18 cellular contexts compared by ENCODE assay signal in the genomic region with DNA sequence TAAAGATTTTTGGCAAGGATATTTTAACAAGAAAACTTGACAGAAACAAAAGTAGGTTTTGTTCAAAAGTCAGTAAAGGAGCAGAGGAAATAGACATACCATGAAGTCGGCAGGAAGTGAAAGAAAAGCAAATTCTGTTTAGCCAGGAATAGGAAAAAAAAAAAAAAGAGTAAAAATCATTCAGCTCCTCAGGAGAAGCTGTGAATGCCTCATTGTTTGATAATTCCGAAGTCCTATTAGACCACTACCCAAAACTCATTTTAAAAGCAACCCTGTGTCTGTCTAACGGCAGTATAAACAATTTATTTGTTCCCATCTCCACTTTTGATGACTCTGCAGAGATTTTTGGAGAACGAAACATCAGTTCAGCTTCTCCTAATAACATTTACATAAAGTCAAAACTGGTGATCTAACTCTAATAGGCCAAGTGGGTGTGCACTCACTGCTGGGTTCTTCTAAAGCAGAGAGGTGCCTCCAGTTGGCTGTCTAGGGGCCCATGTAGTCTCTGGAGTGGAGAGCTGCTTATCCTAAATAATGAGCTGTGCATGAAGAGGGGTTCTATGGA. TPM values are rescaled to one million over a fixed set of nuclear protein-coding genes. Genes with fewer than 3 reads are reported as not detected.
DNase-seq lines count a peak whose midpoint lies in the region; ATAC-seq and TF ChIP-seq lines count a peak whose summit lies in the region.
"Had no signal": no experiment of that assay in that cellular context is flagged by ENCODE, and none has a peak within 500 bp of the region (broad histone marks: within the 10 kb centered on the region; RNA-seq: fewer than 3 reads in every experiment).

No MANE protein-coding gene starts in this region.

- H3K27me3 Mint-ChIP-seq in activated naive CD4-positive, alpha-beta T cell treated with anti-CD3 and anti-CD28 coated beads, Interleukin-2, amount 10 ng/mL, durations not matched to agents 7 days and 5 days = no peaks in the 10 kb centered on the region

- H3K4me3 ChIP-seq in AG04450 (ENCODE audit: low read depth, low read length) (peak overlapping the region; percentile 11; the same call in 1 of the 2 replicates), SK-N-MC (peak overlapping the region; percentile 22; the same call in 1 of the 2 replicates), psoas muscle (peak overlapping the region; percentile 9)
- H3K4me3 ChIP-seq: GM12878, left lung had no signal

- no peak for TF ChIP-seq CTCF in AG04450 (IDR thresholded peaks at IDR 0.05; ENCODE audit: low read depth, low read length)
- TF ChIP-seq CTCF in psoas muscle (IDR thresholded peaks at IDR 0.05) = no peak

- peaks cover 6% of the 10 kb centered on the region for H3K9me3 ChIP-seq in AG04450 (ENCODE audit: control insufficient read depth, insufficient read depth, low read length)
- no peaks in the 10 kb centered on the region for H3K9me3 ChIP-seq in SK-N-MC (ENCODE audit: low read depth, low read length)
- H3K9me3 ChIP-seq in psoas muscle = no peaks in the 10 kb centered on the region
- H3K9me3 ChIP-seq: Caco-2, left lung had no signal

- 18 to 47% (median 30%) methylated on average over 4 of the region's 4 CpGs for WGBS in psoas muscle, 3 donors

- H3K36me3 ChIP-seq in SK-N-MC (ENCODE audit: insufficient read depth, low read length) (no peaks in the 10 kb centered on the region), psoas muscle (ENCODE audit: insufficient read depth in 1 of 2, low read depth in 1 of 2) (no peaks in the 10 kb centered on the region)
- H3K36me3 ChIP-seq: left lung had no signal

- no peak overlapping the region for H3K4me3 Mint-ChIP-seq in activated naive CD4-positive, alpha-beta T cell treated with anti-CD3 and anti-CD28 coated beads, Interleukin-2, amount 10 ng/mL, durations not matched to agents 7 days and 5 days
- H3K4me3 Mint-ChIP-seq: nephron progenitor cell, T-cell had no signal

- no peak for ATAC-seq in psoas muscle
- ATAC-seq in GM21576 (IDR thresholded peaks at IDR 0.05; ENCODE audit: unreplicated experiment) = no peak
- ATAC-seq: GM12878, left lung, T-cell had no signal

- no peak for DNase-seq in AG04450 (ENCODE audit: low read depth, low spot score)
- DNase-seq in SK-N-MC (ENCODE audit: low read depth, low spot score) = no peak
- peak; percentile 35 for DNase-seq in fibroblast of peridontal ligament (ENCODE audit: extremely low read depth)
- no peak for DNase-seq in psoas muscle
- DNase-seq in activated CD4-positive, alpha-beta T cell treated with anti-CD3 and anti-CD28 coated beads for 4 hours = no peak
- DNase-seq in activated naive CD4-positive, alpha-beta T cell treated with anti-CD3 and anti-CD28 coated beads, Interleukin-2, amount 10 ng/mL, durations not matched to agents 7 days and 5 days = no peak
- no peak for DNase-seq in activated CD4-positive, alpha-beta T cell treated with anti-CD3 and anti-CD28 coated beads, Interleukin-2, amount 50 U/mL, for 4 hours
- DNase-seq: activated effector memory CD4-positive, alpha-beta T cell treated with anti-CD3 and anti-CD28 coated beads, Interleukin-2, amount 50 U/mL, for 16 hours; anterior cingulate cortex; Caco-2; dermis blood vessel endothelial cell; left lung; nephron progenitor cell; T-cell had no signal

- H3K36me3 Mint-ChIP-seq in activated naive CD4-positive, alpha-beta T cell treated with anti-CD3 and anti-CD28 coated beads, Interleukin-2, amount 10 ng/mL, durations not matched to agents 7 days and 5 days = no peaks in the 10 kb centered on the region
- H3K36me3 Mint-ChIP-seq: T-cell had no signal

- CTCF ChIA-PET in AG04450 (lab: Charles Lee) = interaction anchor here (0.6 to 1.1 kb wide), 2 partner anchors 38 to 197 kb away, joined by 6 read pairs; no protein-coding TSS in a partner anchor
- CTCF ChIA-PET in activated naive CD4-positive, alpha-beta T cell treated with anti-CD3 and anti-CD28 coated beads, Interleukin-2, amount 10 ng/mL, durations not matched to agents 7 days and 5 days (lab: Charles Lee) = no interaction called here

- POLR2A ChIA-PET in AG04450 (lab: Yijun Ruan, JAX) = interaction anchor here (0.6 to 2.0 kb wide), 4 partner anchors 9 to 196 kb away, joined by 3 to 9 read pairs (median 4); no protein-coding TSS in a partner anchor

- H3K27me3 ChIP-seq in AG04450 (ENCODE audit: control insufficient read depth, insufficient read depth, low read length) (no peaks in the 10 kb centered on the region), psoas muscle (ENCODE audit: insufficient read depth in 3 of 3, low read length in 2 of 3) (no peaks in the 10 kb centered on the region)
- H3K27me3 ChIP-seq: left lung had no signal

- H3K27ac Mint-ChIP-seq in activated naive CD4-positive, alpha-beta T cell treated with anti-CD3 and anti-CD28 coated beads, Interleukin-2, amount 10 ng/mL, durations not matched to agents 7 days and 5 days = no peak overlapping the region
- H3K27ac Mint-ChIP-seq: nephron progenitor cell, T-cell had no signal

- intact Hi-C loops in psoas muscle (cut with DNase I) = loop anchor here in 1 of 2 donors (5.0 kb wide), 1 partner anchor 39 kb away; the partner anchor contains the start of gene PMP22

- H3K9ac ChIP-seq in SK-N-MC (ENCODE audit: insufficient read length) = peak overlapping the region; percentile 20

- peaks cover 8% of the 10 kb centered on the region for H3K4me1 ChIP-seq in psoas muscle
- H3K4me1 ChIP-seq: Caco-2, left lung had no signal

- peaks cover 2% of the 10 kb centered on the region for H3K4me1 Mint-ChIP-seq in activated naive CD4-positive, alpha-beta T cell treated with anti-CD3 and anti-CD28 coated beads, Interleukin-2, amount 10 ng/mL, durations not matched to agents 7 days and 5 days
- H3K4me1 Mint-ChIP-seq: nephron progenitor cell, T-cell had no signal

- no peaks in the 10 kb centered on the region for H3K9me3 Mint-ChIP-seq in activated naive CD4-positive, alpha-beta T cell treated with anti-CD3 and anti-CD28 coated beads, Interleukin-2, amount 10 ng/mL, durations not matched to agents 7 days and 5 days
- H3K9me3 Mint-ChIP-seq: nephron progenitor cell, T-cell had no signal

- H3K27ac ChIP-seq in AG04450 (ENCODE audit: low read depth, low read length) = peak overlapping the region; percentile 67
- H3K27ac ChIP-seq in SK-N-MC = peak overlapping the region; percentile 50; the same call in 1 of the 2 replicates
- no peak overlapping the region for H3K27ac ChIP-seq in psoas muscle
- H3K27ac ChIP-seq: VCaP had no signal

RNA-seq across cellular contexts. Expression of gene TEKT3, which starts 34.9 kb away (rescaled TPM):
- polyA plus RNA-seq in AG04450 (2011; rRNA removed) (0.36 and 0.69 TPM in 2 replicates), psoas muscle (under 1 TPM in 2 of 3 donors, not detected in 1; 0.05 to 0.13 TPM)
- polyA minus RNA-seq in AG04450 (2011; rRNA and poly(A)+ RNA removed) = 0.74 and 0.97 TPM in 2 replicates
- total RNA-seq in psoas muscle = under 1 TPM in 2 of 4 donors, not detected in 2; 0.64 to 0.97 TPM
- total RNA-seq: dermis blood vessel endothelial cell, GM12878, H4 had no signal

RNA-seq across cellular contexts. Expression of gene PMP22, which starts 41.4 kb away (rescaled TPM):
- polyA plus RNA-seq in AG04450 (2011; rRNA removed) = 204 and 225 TPM in 2 replicates
- 274 and 352 TPM in 2 replicates for polyA minus RNA-seq in AG04450 (2011; rRNA and poly(A)+ RNA removed)
- total RNA-seq in psoas muscle = 100 to 1,000 TPM in 2 of 4 donors, 10 to 100 TPM in 2; 39.3 to 317 (median 143) TPM
- polyA plus RNA-seq in psoas muscle = 100 to 1,000 TPM in 2 of 3 donors, 10 to 100 TPM in 1; 50.4 to 269 (median 195) TPM
- polyA plus RNA-seq: GM12878 had no signal
